16 cellular contexts compared by ENCODE assay signal in the genomic region with DNA sequence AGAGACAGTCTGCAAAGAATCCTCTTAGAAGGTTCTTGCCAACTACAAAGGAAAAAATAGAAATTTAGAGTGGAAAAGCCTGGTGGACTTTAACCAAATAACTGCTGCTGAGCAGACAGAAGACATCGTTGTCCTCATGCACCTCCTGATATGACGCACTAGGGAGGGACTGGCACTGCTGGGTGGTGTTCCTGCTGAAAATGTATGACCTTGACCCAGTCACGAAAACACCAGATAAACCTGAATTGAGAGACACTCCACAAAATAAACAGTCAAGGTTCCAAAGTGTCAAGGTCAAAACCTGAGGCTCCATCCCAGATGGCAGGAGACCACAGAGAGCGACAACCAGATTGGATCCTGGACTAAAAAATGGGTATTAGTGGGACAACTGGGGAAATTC.
DNase-seq lines count a peak whose midpoint lies in the region; ATAC-seq, FAIRE-seq and TF ChIP-seq lines count a peak whose summit lies in the region.
"Had no signal": no experiment of that assay in that cellular context is flagged by ENCODE, and none has a peak within 500 bp of the region (broad histone marks: within the 10 kb centered on the region; RNA-seq: fewer than 3 reads in every experiment).

No MANE protein-coding gene starts in this region.

- 60 to 62% methylated on average over 4 of the region's 4 CpGs for WGBS in heart right ventricle, 2 donors
- WGBS in right cardiac atrium, result 63% methylated on average over 4 of the region's 4 CpGs

- no peak overlapping the region for H3K4me3 ChIP-seq in heart right ventricle
- no peak overlapping the region for H3K4me3 ChIP-seq in right cardiac atrium (ENCODE audit: low read length)
- H3K4me3 ChIP-seq in muscle layer of colon (ENCODE audit: low read depth in 1 of 2, low read length in 2 of 2), result no peak overlapping the region
- H3K4me3 ChIP-seq in tibial artery, result no peak overlapping the region
- H3K4me3 ChIP-seq: MG63 had no signal

- peaks cover 15 to 48% (median 28%) of the 10 kb centered on the region in 9 donors for H3K4me1 ChIP-seq in heart right ventricle
- H3K4me1 ChIP-seq in right cardiac atrium (ENCODE audit: control insufficient read depth, insufficient read depth, low read length), result peaks cover 17% of the 10 kb centered on the region
- H3K4me1 ChIP-seq in muscle layer of colon (ENCODE audit: insufficient read depth, low read length), result peaks cover 38% of the 10 kb centered on the region
- peaks cover 0 to 48% (median 30%) of the 10 kb centered on the region in 4 donors for H3K4me1 ChIP-seq in tibial artery

- H3K9ac ChIP-seq in muscle layer of colon (ENCODE audit: low read length), result no peak overlapping the region

- intact Hi-C loops in heart right ventricle (cut with DNase I), result no loop called here
- intact Hi-C loops in cardiac septum (cut with DNase I), result no loop called here
- intact Hi-C loops in right cardiac atrium (cut with DNase I), result no loop called here
- intact Hi-C loops in tibial artery (cut with DNase I; ENCODE audit: low total_unique reads), result no loop called here

- no peak for ATAC-seq in heart right ventricle
- peak in 1 of 2 donors; percentile 17 for ATAC-seq in right cardiac atrium
- no peak for ATAC-seq in HG03108 (IDR thresholded peaks at IDR 0.05; ENCODE audit: unreplicated experiment)

- H3K27me3 ChIP-seq in heart right ventricle (no peaks in the 10 kb centered on the region), right cardiac atrium (ENCODE audit: control insufficient read depth, insufficient read depth) (no peaks in the 10 kb centered on the region), muscle layer of colon (ENCODE audit: control insufficient read depth in 1 of 2, insufficient read depth in 2 of 2, low read length in 2 of 2) (no peaks in the 10 kb centered on the region), tibial artery (no peaks in the 10 kb centered on the region)
- H3K27me3 ChIP-seq: MG63 had no signal

- no peak for FAIRE-seq in GM19239 (lab: Jason Lieb, UNC)
- FAIRE-seq: G401.6, GM12892 had no signal

- DNase-seq in heart right ventricle (no peak), cardiac septum (ENCODE audit: low spot score) (no peak), right cardiac atrium (peak in 1 of 3 donors; percentile 13), tibial artery (no peak), GM19239 (ENCODE audit: insufficient read length, low spot score) (no peak), GM19240 (ENCODE audit: insufficient read length, low spot score) (no peak)
- DNase-seq: MG63, NCI-H1417, NCI-H187, NCI-H446, NCI-H526 treated with DMSO at 0.1 percent for 48 hours, SHP77 had no signal

- no peak for TF ChIP-seq CTCF in heart right ventricle (IDR thresholded peaks at IDR 0.05)
- TF ChIP-seq CTCF in tibial artery (IDR thresholded peaks at IDR 0.05), result no peak

- peak overlapping the region in 6 of 10 donors; percentile 3 to 81 (median 54) for H3K27ac ChIP-seq in heart right ventricle
- H3K27ac ChIP-seq in right cardiac atrium (ENCODE audit: low read length), result peak overlapping the region; percentile 25
- peak overlapping the region; percentile 21 for H3K27ac ChIP-seq in muscle layer of colon (ENCODE audit: low read depth, low read length)
- H3K27ac ChIP-seq in tibial artery, result peak overlapping the region; percentile 67 to 72

- peaks cover 0 to 20% (median 0%) of the 10 kb centered on the region in 9 donors for H3K36me3 ChIP-seq in heart right ventricle
- H3K36me3 ChIP-seq in muscle layer of colon (ENCODE audit: insufficient read depth, low read length), result no peaks in the 10 kb centered on the region
- peaks cover 0 to 5% (median 4%) of the 10 kb centered on the region in 3 donors for H3K36me3 ChIP-seq in tibial artery
- H3K36me3 ChIP-seq: MG63 had no signal

- H3K9me3 ChIP-seq in heart right ventricle (peaks cover 0 to 11% (median 0%) of the 10 kb centered on the region in 11 donors), right cardiac atrium (ENCODE audit: control insufficient read depth, low read length) (no peaks in the 10 kb centered on the region), muscle layer of colon (ENCODE audit: low read length) (no peaks in the 10 kb centered on the region), tibial artery (no peaks in the 10 kb centered on the region)
- H3K9me3 ChIP-seq: MG63 had no signal
